Comparison of ENCODE assay signal across 17 cellular contexts in genomic region chr3:24296441-24297205, GRCh38.
A peak's percentile ranks its signal among the peaks of the same experiment; 100 is the strongest.
DNase-seq lines count a peak whose midpoint lies in the region; TF ChIP-seq lines count a peak whose summit lies in the region.
"Had no signal": no experiment of that assay in that cellular context is flagged by ENCODE, and none has a peak within 500 bp of the region (broad histone marks: within the 10 kb centered on the region; RNA-seq: fewer than 3 reads in every experiment).

No MANE protein-coding gene starts in this region.

- H3K79me2 ChIP-seq in GM23248 (ENCODE audit: insufficient read depth), result no peaks in the 10 kb centered on the region

- CTCF ChIA-PET in A673 (lab: Charles Lee), result no interaction called here

- H3K9ac ChIP-seq in GM23248, result no peak overlapping the region

- peaks cover 31% of the 10 kb centered on the region for H3F3A ChIP-seq in GM23248 (ENCODE audit: insufficient read depth)

- no peaks in the 10 kb centered on the region for H3K9me2 ChIP-seq in GM23248 (ENCODE audit: insufficient read depth)

- H3K4me3 ChIP-seq in GM23248 (no peak overlapping the region), esophagus squamous epithelium (no peak overlapping the region), A673 (ENCODE audit: low read depth, low read length, poor library complexity, severe bottlenecking) (no peak overlapping the region)
- H3K4me3 ChIP-seq: lower lobe of right lung, vagina had no signal

- H3K4me1 ChIP-seq in GM23248 (ENCODE audit: insufficient read depth) (peaks cover 22% of the 10 kb centered on the region), esophagus squamous epithelium (peaks cover 0 to 4% (median 2%) of the 10 kb centered on the region in 3 donors), A673 (ENCODE audit: insufficient read depth, low read length, poor library complexity, severe bottlenecking) (no peaks in the 10 kb centered on the region)
- H3K4me1 ChIP-seq: lower lobe of right lung, vagina had no signal

- no peaks in the 10 kb centered on the region for H4K20me1 ChIP-seq in GM23248 (ENCODE audit: insufficient read depth)

- no peak overlapping the region for H2AFZ ChIP-seq in GM23248

- peak; percentile 23 for DNase-seq in GM23248
- DNase-seq in SW480 (ENCODE audit: low spot score), result peak; percentile 24
- DNase-seq in globus pallidus (ENCODE audit: low spot score), result peak; percentile 7
- peak; percentile 26 for DNase-seq in pons (ENCODE audit: low spot score)
- DNase-seq in DMS79 (lab: John Stamatoyannopoulos, UW), result no peak
- no peak for DNase-seq in esophagus squamous epithelium (lab: John Stamatoyannopoulos, UW)
- DNase-seq in posterior cingulate gyrus, result no peak
- no peak for DNase-seq in A673 (ENCODE audit: low spot score)
- DNase-seq: activated CD4-positive, alpha-beta T cell treated with anti-CD3 and anti-CD28 coated beads, Interleukin-2, amount 50 U/mL, for 48 hours; CD8-positive, alpha-beta T cell; effector memory CD8-positive, alpha-beta T cell; GOT3; lower lobe of right lung; NCI-H446 treated with DMSO at 0.1 percent for 48 hours; stimulated activated CD4-positive, alpha-beta T cell treated with anti-CD3 and anti-CD28 coated beads, Interleukin-15, amount 100 ng/mL, for 24 hours; stimulated activated naive CD8-positive, alpha-beta T cell treated with anti-CD3 and anti-CD28 coated beads, Interleukin-15, amount 100 ng/mL, for 72 hours had no signal

- BruUV-seq in A673 (replicated peaks; lab: Mats Ljungman, UMichigan), result no TSS peak

- no peaks in the 10 kb centered on the region for H3K27me3 ChIP-seq in GM23248 (replicated peaks; ENCODE audit: insufficient read depth)
- H3K27me3 ChIP-seq in esophagus squamous epithelium, result no peaks in the 10 kb centered on the region
- peaks cover 3% of the 10 kb centered on the region for H3K27me3 ChIP-seq in A673 (replicated peaks; ENCODE audit: insufficient read depth, low read depth, low read length, poor library complexity)
- H3K27me3 ChIP-seq: vagina had no signal

- H3K9me3 ChIP-seq in GM23248 (ENCODE audit: low read depth), result no peaks in the 10 kb centered on the region
- H3K9me3 ChIP-seq in esophagus squamous epithelium, result peaks cover 0 to 6% (median 0%) of the 10 kb centered on the region in 3 donors
- H3K9me3 ChIP-seq in A673 (ENCODE audit: low read depth, low read length, poor library complexity, severe bottlenecking), result no peaks in the 10 kb centered on the region
- H3K9me3 ChIP-seq: lower lobe of right lung, vagina had no signal

- H3K27ac ChIP-seq in GM23248 (no peak overlapping the region), esophagus squamous epithelium (peak overlapping the region in 1 of 4 donors; percentile 38), A673 (ENCODE audit: low read depth, low read length, poor library complexity, severe bottlenecking) (no peak overlapping the region)
- H3K27ac ChIP-seq: lower lobe of right lung, vagina had no signal

- intact Hi-C loops in esophagus squamous epithelium (cut with DNase I) (no loop called here), posterior cingulate gyrus (cut with DNase I) (no loop called here), A673 (cut with micrococcal nuclease; ENCODE audit: unreplicated experiment) (no loop called here)

- POLR2A ChIA-PET in A673 (lab: Charles Lee; ENCODE audit: low non-redundant PET), result no interaction called here

- in situ Hi-C loops in GM23248 (cut with MboI), result no loop called here

- no peaks in the 10 kb centered on the region for H3K36me3 ChIP-seq in GM23248 (ENCODE audit: low read depth)
- H3K36me3 ChIP-seq in esophagus squamous epithelium, result peaks cover 0 to 12% (median 0%) of the 10 kb centered on the region in 3 donors
- no peaks in the 10 kb centered on the region for H3K36me3 ChIP-seq in A673 (ENCODE audit: insufficient read depth, low read length, poor library complexity, severe bottlenecking)
- H3K36me3 ChIP-seq: lower lobe of right lung had no signal

- WGBS in GM23248 (ENCODE audit: low coverage in 1 of 2, low lambda C conversion rate in 2 of 2, missing lambda C conversion rate in 2 of 2), 2 experiments, result 85 to 90% methylated on average over 5 of the region's 5 CpGs
- 75 to 83% methylated on average over 5 of the region's 5 CpGs for WGBS in esophagus squamous epithelium, 2 donors

- TF ChIP-seq POLR2A in esophagus squamous epithelium (IDR thresholded peaks at IDR 0.05), result no peak

- TF ChIP-seq CTCF in esophagus squamous epithelium (IDR thresholded peaks at IDR 0.05), result no peak
- TF ChIP-seq CTCF in A673 (conservative IDR thresholded peaks at IDR 0.05; ENCODE audit: low read depth, low read length), result no peak

- H3K4me2 ChIP-seq in GM23248 (ENCODE audit: unreplicated experiment), result no peak overlapping the region

Comparison
In these comparisons a context has a peak if more than half of its experiments do, and no peak if none do; other contexts are left out.
1. DNase-seq: peak in GM23248 (single experiment), SW480 (single experiment), globus pallidus (single experiment) and pons (single experiment); none in DMS79 (single experiment), esophagus squamous epithelium (single experiment), posterior cingulate gyrus (0 of 10) and A673 (single experiment).